In the genomic region with DNA sequence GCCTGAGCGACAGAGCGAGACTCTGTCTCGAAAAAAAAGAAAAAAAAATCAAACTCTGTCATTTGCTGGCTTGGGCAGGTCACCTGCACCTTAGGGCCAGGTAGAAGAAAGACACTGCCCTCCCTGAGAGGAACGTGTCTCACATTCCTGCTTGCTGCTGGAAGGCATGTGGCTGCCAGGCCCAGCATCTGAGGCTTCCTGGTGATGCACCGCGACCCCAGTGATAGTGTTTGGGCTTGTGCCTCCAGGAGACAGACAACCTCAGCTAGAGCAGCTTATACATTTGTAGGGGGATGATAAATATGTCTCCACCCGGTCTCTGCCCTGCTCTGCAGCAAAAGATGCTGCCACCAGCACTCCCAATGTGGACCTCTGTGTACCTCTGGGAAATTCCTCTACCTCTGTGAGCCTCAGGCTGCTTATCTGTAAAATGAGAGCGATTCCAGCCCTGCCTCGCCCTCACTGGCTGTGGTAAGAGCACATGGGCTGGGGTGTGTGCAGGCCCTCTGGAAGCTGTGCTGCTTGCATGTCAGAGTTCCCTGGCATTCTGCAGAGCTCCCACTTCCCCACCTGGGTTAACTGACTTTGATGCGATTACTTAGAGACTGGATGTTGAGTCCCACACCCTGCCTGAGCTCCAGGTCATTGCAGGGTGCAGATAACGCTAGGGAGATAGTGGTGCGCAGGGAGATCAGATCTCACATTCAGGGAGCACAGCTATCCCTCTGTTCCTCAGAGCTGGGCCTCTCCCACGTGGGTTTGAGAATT, we compare ENCODE assay signal across 27 cellular contexts. TPM values are rescaled to one million over a fixed set of nuclear protein-coding genes. Genes with fewer than 3 reads are reported as not detected.
DNase-seq lines count a peak whose midpoint lies in the region; ATAC-seq and TF ChIP-seq lines count a peak whose summit lies in the region.
"Had no signal": no experiment of that assay in that cellular context is flagged by ENCODE, and none has a peak within 500 bp of the region (broad histone marks: within the 10 kb centered on the region; RNA-seq: fewer than 3 reads in every experiment).

No MANE protein-coding gene starts in this region.

- H3K18ac ChIP-seq in mesendoderm (ENCODE audit: low read length), result no peak overlapping the region

- TF ChIP-seq CTCF in BE2C (IDR thresholded peaks at IDR 0.05; ENCODE audit: low read depth, low read length) (no peak), HCT116 (IDR thresholded peaks at IDR 0.05 in 2 of 3, conservative IDR thresholded peaks at IDR 0.05 in 1 of 3; ENCODE audit: borderline replicate concordance in 1 of 3, insufficient read depth in 1 of 3, low read depth in 2 of 3, low read length in 2 of 3) (no peak), lower lobe of right lung (IDR thresholded peaks at IDR 0.05) (no peak), foreskin keratinocyte (conservative IDR thresholded peaks at IDR 0.05) (no peak)

- no peaks in the 10 kb centered on the region for H4K20me1 ChIP-seq in HCT116 (ENCODE audit: insufficient read depth)

- H4K5ac ChIP-seq in mesendoderm (ENCODE audit: low read length), result no peak overlapping the region

- no peak overlapping the region for H3K4me3 ChIP-seq in BE2C (ENCODE audit: low read depth, low read length)
- H3K4me3 ChIP-seq in HCT116 (replicated peaks in 1 of 2; ENCODE audit: low read depth in 1 of 2, low read length in 2 of 2), result no peak overlapping the region; a peak in 1 of 4 replicates
- no peak overlapping the region for H3K4me3 ChIP-seq in mesendoderm (ENCODE audit: low read length)
- H3K4me3 ChIP-seq in lower lobe of right lung, result no peak overlapping the region
- H3K4me3 ChIP-seq: ascending aorta, BLaER1, coronary artery, right atrium auricular region, SJCRH30, thyroid gland had no signal

- no peak overlapping the region for H3K4ac ChIP-seq in mesendoderm (ENCODE audit: low read depth, low read length)

- H3K23ac ChIP-seq in mesendoderm (ENCODE audit: low read length), result no peak overlapping the region

- peak; percentile 28; the same call in 1 of the 2 replicates for ATAC-seq in HCT116
- no peak for ATAC-seq in lower lobe of right lung
- ATAC-seq in foreskin keratinocyte, result no peak
- ATAC-seq: stimulated activated naive CD8-positive, alpha-beta T cell treated with anti-CD3 and anti-CD28 coated beads, Interleukin-15, amount 100 ng/mL, for 72 hours had no signal

- no peak overlapping the region for H4K8ac ChIP-seq in mesendoderm (ENCODE audit: low read depth, low read length)

- intact Hi-C loops in HCT116 (cut with micrococcal nuclease), result no loop called here
- intact Hi-C loops in lower lobe of right lung (cut with DNase I), result no loop called here

- peaks cover 6% of the 10 kb centered on the region for H3K4me1 ChIP-seq in BE2C
- peaks cover 22 to 32% of the 10 kb centered on the region in 2 experiments for H3K4me1 ChIP-seq in HCT116 (ENCODE audit: control insufficient read depth in 1 of 2, insufficient read depth in 2 of 2, low read length in 2 of 2)
- peaks cover 3% of the 10 kb centered on the region for H3K4me1 ChIP-seq in mesendoderm (ENCODE audit: control insufficient read depth, low read depth, low read length)
- H3K4me1 ChIP-seq in lower lobe of right lung, result peaks cover 22% of the 10 kb centered on the region
- H3K4me1 ChIP-seq in foreskin keratinocyte, result no peaks in the 10 kb centered on the region
- H3K4me1 ChIP-seq: ascending aorta, right atrium auricular region had no signal

- peak; percentile 31 for DNase-seq in BE2C
- DNase-seq in HCT116 (ENCODE audit: low read depth, low spot score), result no peak
- peak; percentile 14 for DNase-seq in amniotic epithelial cell (ENCODE audit: low read depth)
- peak; percentile 13 for DNase-seq in mesendoderm
- no peak for DNase-seq in NCI-H748 treated with DMSO at 0.1 percent for 48 hours (lab: John Stamatoyannopoulos, UW)
- no peak for DNase-seq in substantia nigra (lab: John Stamatoyannopoulos, UW)
- DNase-seq in lower lobe of right lung, result no peak
- DNase-seq in foreskin keratinocyte, result no peak
- DNase-seq: activated CD4-positive, alpha-beta T cell treated with anti-CD3 and anti-CD28 coated beads, Interleukin-2, amount 50 U/mL, for 48 hours; activated gamma-delta T cell treated with Interleukin-2 at 50 U/mL for 16 hours; activated naive CD8-positive, alpha-beta T cell treated with anti-CD3 and anti-CD28 coated beads, Interleukin-2, amount 10 ng/mL, durations not matched to agents 7 days and 5 days; activated T-cell treated with anti-CD3 and anti-CD28 coated beads, Interleukin-2, amount 50 U/mL, for 48 hours; DMS153; effector memory CD4-positive, alpha-beta T cell; glutamatergic neuron; H7; NCI-H2029 treated with DMSO at 0.1 percent for 48 hours; SJCRH30; stimulated activated CD4-positive, alpha-beta T cell treated with anti-CD3 and anti-CD28 coated beads, Interleukin-2, amount 100 ng/mL, for 24 hours; stimulated activated naive CD8-positive, alpha-beta T cell treated with anti-CD3 and anti-CD28 coated beads, Interleukin-15, amount 100 ng/mL, for 72 hours; T-helper 1 cell; thyroid gland had no signal

- BruUV-seq in HCT116 (replicated peaks; lab: Mats Ljungman, UMichigan), result no TSS peak

- H3K27ac ChIP-seq in HCT116 (ENCODE audit: low read depth, low read length) (peak overlapping the region; percentile 51; the same call in 1 of the 2 replicates), mesendoderm (ENCODE audit: low read depth, low read length) (no peak overlapping the region), substantia nigra (ENCODE audit: low read depth, low read length, poor library complexity, severe bottlenecking) (no peak overlapping the region), lower lobe of right lung (no peak overlapping the region), foreskin keratinocyte (no peak overlapping the region)
- H3K27ac ChIP-seq: ascending aorta, BLaER1, coronary artery, HL-60, right atrium auricular region, SJCRH30, thyroid gland had no signal

- H3K9ac ChIP-seq in HCT116 (ENCODE audit: low read length) (no peak overlapping the region), mesendoderm (ENCODE audit: low read length) (no peak overlapping the region)
- H3K9ac ChIP-seq: BLaER1 had no signal

- no peaks in the 10 kb centered on the region for H3K79me1 ChIP-seq in mesendoderm (ENCODE audit: low read length)

- H2BK5ac ChIP-seq in mesendoderm (ENCODE audit: low read length), result no peak overlapping the region

- H3K56ac ChIP-seq in mesendoderm (ENCODE audit: low read length), result peak overlapping the region; percentile 7

- H3K79me2 ChIP-seq in HCT116 (ENCODE audit: insufficient read depth, low read length), result no peaks in the 10 kb centered on the region
- H3K79me2 ChIP-seq in mesendoderm (ENCODE audit: control insufficient read depth, insufficient read depth, low read length), result no peaks in the 10 kb centered on the region

- H3K36me3 ChIP-seq in BE2C, result no peaks in the 10 kb centered on the region
- no peaks in the 10 kb centered on the region for H3K36me3 ChIP-seq in HCT116 (ENCODE audit: control insufficient read depth in 1 of 2, insufficient read depth in 2 of 2, low read length in 2 of 2)
- no peaks in the 10 kb centered on the region for H3K36me3 ChIP-seq in mesendoderm (ENCODE audit: control insufficient read depth, insufficient read depth, low read length)
- H3K36me3 ChIP-seq in lower lobe of right lung, result peaks cover 26% of the 10 kb centered on the region
- H3K36me3 ChIP-seq: right atrium auricular region, SJCRH30, thyroid gland had no signal

- RAD21 ChIA-PET in HCT116 (lab: Charles Lee; ENCODE audit: low non-redundant PET in 1 of 2, low total read pairs in 2 of 2, uncharacterized antibody in 2 of 2, unreplicated experiment in 2 of 2), result interaction anchor here in 1 of 2 experiments (0.7 kb wide), 1 partner anchor 37 kb away, joined by 3 read pairs; no protein-coding TSS in a partner anchor

- no peak for TF ChIP-seq RAD21 in HCT116 (IDR thresholded peaks at IDR 0.05; ENCODE audit: low read depth)

- H3K4me2 ChIP-seq in HCT116 (ENCODE audit: low read length), result peak overlapping the region; percentile 77
- H3K4me2 ChIP-seq in mesendoderm (ENCODE audit: low read length), result no peak overlapping the region

- CTCF ChIA-PET in HCT116 (lab: Charles Lee), result interaction anchor here (1.5 kb wide), 2 partner anchors 30 to 358 kb away, joined by 3 to 4 read pairs; no protein-coding TSS in a partner anchor

- no peaks in the 10 kb centered on the region for H3K9me2 ChIP-seq in HCT116 (ENCODE audit: insufficient read depth)

- no peaks in the 10 kb centered on the region for H3K9me3 ChIP-seq in BE2C
- no peaks in the 10 kb centered on the region for H3K9me3 ChIP-seq in HCT116 (ENCODE audit: control insufficient read depth in 1 of 2, insufficient read depth in 1 of 2, low read depth in 1 of 2, low read length in 2 of 2)
- H3K9me3 ChIP-seq in lower lobe of right lung, result no peaks in the 10 kb centered on the region
- H3K9me3 ChIP-seq: ascending aorta, BLaER1, right atrium auricular region, SJCRH30, thyroid gland had no signal

- H2BK15ac ChIP-seq in mesendoderm (replicated peaks; ENCODE audit: low read depth), result no peak overlapping the region

- POLR2A ChIA-PET in HCT116 (lab: Charles Lee), result no interaction called here

- H2BK120ac ChIP-seq in mesendoderm (ENCODE audit: low read depth, low read length), result no peak overlapping the region

- no peaks in the 10 kb centered on the region for H3K27me3 ChIP-seq in BE2C
- no peaks in the 10 kb centered on the region for H3K27me3 ChIP-seq in HCT116 (ENCODE audit: insufficient read depth, low read length)
- H3K27me3 ChIP-seq in mesendoderm (ENCODE audit: insufficient read depth, low read length, poor library complexity), result no peaks in the 10 kb centered on the region
- no peaks in the 10 kb centered on the region for H3K27me3 ChIP-seq in lower lobe of right lung (ENCODE audit: low read depth)
- H3K27me3 ChIP-seq in foreskin keratinocyte, result no peaks in the 10 kb centered on the region
- H3K27me3 ChIP-seq: ascending aorta, BLaER1, right atrium auricular region, SJCRH30, thyroid gland had no signal

- no peak overlapping the region for H2AFZ ChIP-seq in HCT116 (ENCODE audit: low read depth, low read length, poor library complexity, severe bottlenecking)

- TF ChIP-seq POLR2A in HCT116 (IDR thresholded peaks at IDR 0.05; ENCODE audit: borderline replicate concordance, extremely low read depth, insufficient read depth, insufficient read length), result no peak

- H2AK5ac ChIP-seq in mesendoderm (ENCODE audit: low read length), result no peak overlapping the region

- WGBS in mesendoderm (ENCODE audit: extremely low coverage, insufficient coverage, low lambda C conversion rate), result no CpG with 5 or more reads among the region's 13 CpGs

RNA-seq across cellular contexts. Expression of a gene that starts 19.9 kb away (rescaled TPM):
- polyA plus RNA-seq in BE2C (2012; ENCODE audit: insufficient read depth, insufficient read length, low read depth), result 7.7 TPM
- 5.9 TPM for total RNA-seq in HCT116 (2021; ENCODE audit: unreplicated experiment)
- polyA plus RNA-seq in HCT116 (2012), result 5.5 and 6.5 TPM in 2 replicates
- polyA plus RNA-seq in mesendoderm (2013, experiment 1 of 2), result 9.4 TPM
- 8.8 TPM for polyA plus RNA-seq in mesendoderm (2013, experiment 2 of 2)
- 13.2 TPM for total RNA-seq in lower lobe of right lung
- 0.71 and 0.74 TPM in 2 replicates for total RNA-seq in foreskin keratinocyte
- 0.45 and 0.96 TPM in 2 replicates for polyA plus RNA-seq in foreskin keratinocyte

RNA-seq across cellular contexts. Expression of a gene that starts 57.8 kb away (rescaled TPM):
- polyA plus RNA-seq in BE2C (2012; ENCODE audit: insufficient read depth, insufficient read length, low read depth), result 0.28 TPM
- total RNA-seq in HCT116 (2021; ENCODE audit: unreplicated experiment), result not detected
- polyA plus RNA-seq in HCT116 (2012), result 0.04 and 0.16 TPM in 2 replicates
- 2.1 TPM for polyA plus RNA-seq in mesendoderm (2013, experiment 1 of 2)
- 1.7 TPM for polyA plus RNA-seq in mesendoderm (2013, experiment 2 of 2)
- total RNA-seq in lower lobe of right lung, result 9.4 TPM
- total RNA-seq in foreskin keratinocyte, result 0.04 TPM in 1 of 2 replicates, not detected in the other
- polyA plus RNA-seq in foreskin keratinocyte, result 0.01 TPM in 1 of 2 replicates, not detected in the other

Comparison
In these comparisons a context has a peak if more than half of its experiments do, and no peak if none do; other contexts are left out.
1. DNase-seq: peak in BE2C (single experiment), amniotic epithelial cell (single experiment) and mesendoderm (single experiment); none in HCT116 (single experiment), NCI-H748 treated with DMSO at 0.1 percent for 48 hours (single experiment), substantia nigra (0 of 49), lower lobe of right lung (single experiment) and foreskin keratinocyte (0 of 2).
2. RNA of a gene that starts 57.8 kb away (total RNA-seq): 9.4 TPM in lower lobe of right lung (single experiment); 0.04 TPM in foreskin keratinocyte and not detected in HCT116 (single experiment); every median in the first group is over 10 times any median in the second.